Comparison of ENCODE assay signal across 1 cellular context in genomic region chr16:81752225-81752875, GRCh38.
TF ChIP-seq lines count a peak whose summit lies in the region.

No MANE protein-coding gene starts in this region.

TF ChIP-seq in K562, 482 proteins besides CTCF, POLR2A, EP300 and RAD21 (continued from another document and continues in another):
- peak; percentile 68 for TF ChIP-seq ATF4 (CRISPR knock-in tag; IDR thresholded peaks at IDR 0.05)
- no peak for TF ChIP-seq ZNF121 (CRISPR knock-in tag; conservative IDR thresholded peaks at IDR 0.05)
- TF ChIP-seq SMAD2 (IDR thresholded peaks at IDR 0.05; ENCODE audit: low read depth, low read length), result no peak
- no peak for TF ChIP-seq RAD51 (IDR thresholded peaks at IDR 0.05; ENCODE audit: borderline replicate concordance, low read depth)
- peak; percentile 71; the same call in 1 of the 2 replicates for TF ChIP-seq CAMTA2 (CRISPR knock-in tag; conservative IDR thresholded peaks at IDR 0.05)
- no peak for TF ChIP-seq CHAMP1 (IDR thresholded peaks at IDR 0.05)
- no peak for TF ChIP-seq NFE2 (IDR thresholded peaks at IDR 0.05; ENCODE audit: low read depth)
- TF ChIP-seq ZNF146 (CRISPR knock-in tag; IDR thresholded peaks at IDR 0.05; ENCODE audit: unreplicated experiment), result no peak
- no peak for TF ChIP-seq ZNF398 (CRISPR knock-in tag; IDR thresholded peaks at IDR 0.05)
- no peak for TF ChIP-seq MCM7 (IDR thresholded peaks at IDR 0.05)
- TF ChIP-seq HDAC6 (IDR thresholded peaks at IDR 0.05; ENCODE audit: low read depth, low read length), result no peak
- no peak for TF ChIP-seq EHMT2 (IDR thresholded peaks at IDR 0.05)
- no peak for TF ChIP-seq SLC30A9 (CRISPR knock-in tag; IDR thresholded peaks at IDR 0.05)
- no peak for TF ChIP-seq MYBL2 (IDR thresholded peaks at IDR 0.05; ENCODE audit: low read depth)
- TF ChIP-seq MYBL2 (CRISPR knock-in tag; IDR thresholded peaks at IDR 0.05; ENCODE audit: borderline replicate concordance), result no peak
- TF ChIP-seq KLF6 (CRISPR knock-in tag; IDR thresholded peaks at IDR 0.05; ENCODE audit: borderline replicate concordance), result no peak; the same call in 1 of the 2 replicates
- no peak for TF ChIP-seq CCAR2 (IDR thresholded peaks at IDR 0.05; ENCODE audit: low read depth, low read length)
- TF ChIP-seq E2F5 (CRISPR knock-in tag; IDR thresholded peaks at IDR 0.05), result no peak
- TF ChIP-seq RREB1 (CRISPR knock-in tag; IDR thresholded peaks at IDR 0.05), result peak; percentile 69; the same call in 1 of the 2 replicates
- no peak for TF ChIP-seq TSC22D4 (tag; IDR thresholded peaks at IDR 0.05)
- 0 out of 2 replicates have a peak, but pooled peaks have one; percentile 51 for TF ChIP-seq THAP12 (CRISPR knock-in tag; IDR thresholded peaks at IDR 0.05)
- TF ChIP-seq NFYB (IDR thresholded peaks at IDR 0.05; ENCODE audit: extremely low read depth, insufficient read length), result no peak
- TF ChIP-seq HSF4 (CRISPR knock-in tag; IDR thresholded peaks at IDR 0.05; ENCODE audit: borderline replicate concordance), result 0 out of 2 replicates have a peak, but pooled peaks have one; percentile 25
- no peak for TF ChIP-seq ERF (CRISPR knock-in tag; IDR thresholded peaks at IDR 0.05)
- no peak for TF ChIP-seq SREBF2 (CRISPR knock-in tag; IDR thresholded peaks at IDR 0.05)
- no peak for TF ChIP-seq EZH2 (IDR thresholded peaks at IDR 0.05; ENCODE audit: borderline replicate concordance, low read depth, low read length)
- TF ChIP-seq ZNF511 (CRISPR knock-in tag; IDR thresholded peaks at IDR 0.05), result no peak
- TF ChIP-seq SETDB1 (IDR thresholded peaks at IDR 0.05; ENCODE audit: low read length), result no peak
- TF ChIP-seq PTTG1 (tag; IDR thresholded peaks at IDR 0.05; ENCODE audit: low read depth), result no peak
- TF ChIP-seq MYC (IDR thresholded peaks at IDR 0.05; ENCODE audit: low read depth, low read length), result peak; percentile 67
- TF ChIP-seq MYC (CRISPR knock-in tag; IDR thresholded peaks at IDR 0.05; ENCODE audit: borderline replicate concordance, low read depth), result peak; percentile 42; the same call in 1 of the 2 replicates
- no peak; the same call in none of the 2 replicates for TF ChIP-seq SMAD4 (CRISPR knock-in tag; conservative IDR thresholded peaks at IDR 0.05)
- no peak for TF ChIP-seq USF2 (CRISPR knock-in tag; IDR thresholded peaks at IDR 0.05)
- TF ChIP-seq JUNB (CRISPR knock-in tag; conservative IDR thresholded peaks at IDR 0.05), result no peak
- no peak for TF ChIP-seq BACH1 (tag; IDR thresholded peaks at IDR 0.05)
- no peak for TF ChIP-seq ZBTB34 (CRISPR knock-in tag; IDR thresholded peaks at IDR 0.05)
